ENCODE assay signal across 8 cellular contexts in genomic region chr5:151082976-151083651, GRCh38. TPM values are rescaled to one million over a fixed set of nuclear protein-coding genes. Genes with fewer than 3 reads are reported as not detected.
DNase-seq lines count a peak whose midpoint lies in the region; ATAC-seq and TF ChIP-seq lines count a peak whose summit lies in the region.

No MANE protein-coding gene starts in this region.

- H3K4me3 ChIP-seq in skin epidermis = no peak overlapping the region

- no peaks in the 10 kb centered on the region for H3K9me3 Mint-ChIP-seq in MCF 10A (ENCODE audit: unreplicated experiment)

- POLR2A ChIA-PET in MCF 10A (lab: Yijun Ruan, JAX) = interaction anchor here (0.6 to 6.8 kb wide), 15 partner anchors 7 to 325 kb away, joined by 3 to 78 read pairs (median 5); partner anchors contain the start of genes ANXA6, DCTN4, GM2A and ZNF300

- peaks cover 25% of the 10 kb centered on the region for H3K36me3 Mint-ChIP-seq in MCF 10A (ENCODE audit: insufficient read depth, unreplicated experiment)

- peak overlapping the region; percentile 74 for H3K4me3 Mint-ChIP-seq in MCF 10A (ENCODE audit: unreplicated experiment)

- H3K27ac ChIP-seq in skin epidermis = peak overlapping the region in 19 of 21 experiments; percentile 20 to 100 (median 96)

- ATAC-seq in GM18870 (IDR thresholded peaks at IDR 0.05; ENCODE audit: unreplicated experiment) (peak; percentile 14), GM19035 (IDR thresholded peaks at IDR 0.05; ENCODE audit: unreplicated experiment) (no peak), GM19467 (IDR thresholded peaks at IDR 0.05; ENCODE audit: unreplicated experiment) (no peak), GM19455 (IDR thresholded peaks at IDR 0.05; ENCODE audit: unreplicated experiment) (no peak)

- no TSS peak for BruUV-seq in MCF 10A (replicated peaks; lab: Mats Ljungman, UMichigan)

- H3K27ac Mint-ChIP-seq in MCF 10A (ENCODE audit: low read depth, unreplicated experiment) = peak overlapping the region; percentile 59

- peak; percentile 64 for DNase-seq in T follicular helper cell (ENCODE audit: low read depth)
- peak; percentile 95 for DNase-seq in MCF 10A (ENCODE audit: unreplicated experiment)
- no peak for DNase-seq in GF-D8 (lab: John Stamatoyannopoulos, UW)

- H3K27me3 Mint-ChIP-seq in MCF 10A (ENCODE audit: insufficient read depth, unreplicated experiment) = no peaks in the 10 kb centered on the region

- intact Hi-C loops in MCF 10A (cut with micrococcal nuclease) = loop anchor here (1.0 kb wide), 1 partner anchor 10 kb away; no protein-coding TSS in a partner anchor

- H3K4me1 Mint-ChIP-seq in MCF 10A (ENCODE audit: insufficient read depth, unreplicated experiment) = peaks cover 67% of the 10 kb centered on the region

- no peak for TF ChIP-seq CTCF in MCF 10A (IDR thresholded peaks at IDR 0.05; ENCODE audit: unreplicated experiment)

- CTCF ChIA-PET in MCF 10A (lab: Yijun Ruan, JAX) = interaction anchor here (0.6 to 40.7 kb wide), 14 partner anchors 9 to 557 kb away, joined by 3 to 1587 read pairs (median 4); no protein-coding TSS in a partner anchor

RNA-seq across cellular contexts. Expression of gene TNIP1, which starts 2.3 kb away (rescaled TPM):
- 246 and 342 TPM in 2 replicates for total RNA-seq in MCF 10A (2022)
